11 cellular contexts compared by ENCODE assay signal in genomic region chr11:133950874-133951483, GRCh38. TPM values are rescaled to one million over a fixed set of nuclear protein-coding genes. Genes with fewer than 3 reads are reported as not detected.
A peak's percentile ranks its signal among the peaks of the same experiment; 100 is the strongest.
DNase-seq lines count a peak whose midpoint lies in the region; ATAC-seq and TF ChIP-seq lines count a peak whose summit lies in the region.
"Had no signal": no experiment of that assay in that cellular context is flagged by ENCODE, and none has a peak within 500 bp of the region (broad histone marks: within the 10 kb centered on the region; RNA-seq: fewer than 3 reads in every experiment).

No MANE protein-coding gene starts in this region.

- H3K4me1 ChIP-seq in HUES6 (ENCODE audit: control insufficient read depth, insufficient read depth, low read length) (peaks cover 87% of the 10 kb centered on the region), smooth muscle cell (ENCODE audit: low read depth) (peaks cover 54% of the 10 kb centered on the region)

- H3K27me3 ChIP-seq in HUES6 (ENCODE audit: control insufficient read depth, insufficient read depth, low read length) (peaks cover 30% of the 10 kb centered on the region), smooth muscle cell (ENCODE audit: low read depth) (peaks cover 22% of the 10 kb centered on the region)

- H3K4me3 ChIP-seq in HUES6 (ENCODE audit: low read depth, low read length) (peak overlapping the region; percentile 50), smooth muscle cell (peak overlapping the region; percentile 39)

- H3K4me2 ChIP-seq in smooth muscle cell, result peak overlapping the region; percentile 80

- DNase-seq in caudate nucleus (lab: John Stamatoyannopoulos, UW) (peak in 3 of 61 donors; percentile 37 to 77 (median 47)), kidney glomerular epithelial cell (lab: John Stamatoyannopoulos, UW) (peak; percentile 21), smooth muscle cell (lab: John Stamatoyannopoulos, UW; ENCODE audit: unreplicated experiment) (no peak), C1 segment of cervical spinal cord (lab: John Stamatoyannopoulos, UW) (no peak), HFFc6 (no peak)
- DNase-seq: activated T-cell treated with anti-CD3 and anti-CD28 coated beads, Interleukin-2, amount 50 U/mL, for 24 hours; MM.1S; stimulated activated CD4-positive, alpha-beta T cell treated with anti-CD3 and anti-CD28 coated beads, Interleukin-4, amount 100 ng/mL, for 24 hours had no signal

- H3K27ac ChIP-seq in HUES6 (ENCODE audit: low read depth, low read length), result no peak overlapping the region
- H3K27ac ChIP-seq in caudate nucleus (ENCODE audit: low read depth, low read length), result peak overlapping the region; percentile 67
- peak overlapping the region; percentile 78 for H3K27ac ChIP-seq in smooth muscle cell (ENCODE audit: low read depth)

- H3K36me3 ChIP-seq in HUES6 (ENCODE audit: control insufficient read depth, insufficient read depth, low read length), result no peaks in the 10 kb centered on the region
- H3K36me3 ChIP-seq in smooth muscle cell (ENCODE audit: low read depth), result no peaks in the 10 kb centered on the region

- peak overlapping the region; percentile 16 for H3K9ac ChIP-seq in HUES6 (ENCODE audit: low read length)
- H3K9ac ChIP-seq in smooth muscle cell (ENCODE audit: low read depth), result peak overlapping the region; percentile 74

- no peaks in the 10 kb centered on the region for H3K79me2 ChIP-seq in smooth muscle cell (ENCODE audit: low read depth)

- peak overlapping the region; percentile 4 for H2AFZ ChIP-seq in smooth muscle cell (ENCODE audit: low read depth)

- H3K27me3 Mint-ChIP-seq in HFFc6 (ENCODE audit: insufficient read depth), result peaks cover 37% of the 10 kb centered on the region

- H3F3A ChIP-seq in smooth muscle cell (ENCODE audit: low read depth), result peaks cover 11% of the 10 kb centered on the region

- H3K4me3 Mint-ChIP-seq in HFFc6, result no peak overlapping the region
- H3K4me3 Mint-ChIP-seq: activated T-cell treated with anti-CD3 and anti-CD28 coated beads, Interleukin-2, amount 50 U/mL, for 24 hours had no signal

- no peak for ATAC-seq in GM21447 (IDR thresholded peaks at IDR 0.05; ENCODE audit: unreplicated experiment)
- no peak for ATAC-seq in HG03442 (IDR thresholded peaks at IDR 0.05; ENCODE audit: unreplicated experiment)

- WGBS in smooth muscle cell (ENCODE audit: low lambda C conversion rate), result 22% methylated on average over 24 of the region's 24 CpGs

- no peaks in the 10 kb centered on the region for H3K9me3 Mint-ChIP-seq in HFFc6
- H3K9me3 Mint-ChIP-seq: activated T-cell treated with anti-CD3 and anti-CD28 coated beads, Interleukin-2, amount 50 U/mL, for 24 hours had no signal

- TF ChIP-seq CTCF in smooth muscle cell (IDR thresholded peaks at IDR 0.05; ENCODE audit: borderline replicate concordance, insufficient read depth, poor library complexity, severe bottlenecking), result no peak
- TF ChIP-seq CTCF in HFFc6 (IDR thresholded peaks at IDR 0.05), result no peak

- peaks cover 18% of the 10 kb centered on the region for H4K20me1 ChIP-seq in smooth muscle cell (ENCODE audit: low read depth)

- no peaks in the 10 kb centered on the region; the same call in 1 of the 2 replicates for H3K4me1 Mint-ChIP-seq in HFFc6 (ENCODE audit: low read depth)

- no peaks in the 10 kb centered on the region for H3K36me3 Mint-ChIP-seq in HFFc6 (ENCODE audit: low read depth)

- no peak overlapping the region for H3K27ac Mint-ChIP-seq in HFFc6
- H3K27ac Mint-ChIP-seq: activated T-cell treated with anti-CD3 and anti-CD28 coated beads, Interleukin-2, amount 50 U/mL, for 24 hours had no signal

- H3K9me3 ChIP-seq in HUES6 (ENCODE audit: control insufficient read depth, insufficient read depth, low read depth, low read length), result no peaks in the 10 kb centered on the region
- H3K9me3 ChIP-seq in smooth muscle cell (replicated peaks; ENCODE audit: low read depth), result no peaks in the 10 kb centered on the region

RNA-seq across cellular contexts. Expression of gene IGSF9B, which starts 5.8 kb away (rescaled TPM):
- 1.7 and 3.0 TPM in 2 replicates for total RNA-seq in smooth muscle cell
- 0.82 and 1.8 TPM in 2 replicates for polyA plus RNA-seq in smooth muscle cell
- not detected for total RNA-seq in HFFc6 (2021; fragmentation: NEBNext Ultra II Directional; extraction: Animal tissue kit (Norgen Biotek cat#: 25700))
